Comparison of ENCODE assay signal across 17 cellular contexts in the genomic region with DNA sequence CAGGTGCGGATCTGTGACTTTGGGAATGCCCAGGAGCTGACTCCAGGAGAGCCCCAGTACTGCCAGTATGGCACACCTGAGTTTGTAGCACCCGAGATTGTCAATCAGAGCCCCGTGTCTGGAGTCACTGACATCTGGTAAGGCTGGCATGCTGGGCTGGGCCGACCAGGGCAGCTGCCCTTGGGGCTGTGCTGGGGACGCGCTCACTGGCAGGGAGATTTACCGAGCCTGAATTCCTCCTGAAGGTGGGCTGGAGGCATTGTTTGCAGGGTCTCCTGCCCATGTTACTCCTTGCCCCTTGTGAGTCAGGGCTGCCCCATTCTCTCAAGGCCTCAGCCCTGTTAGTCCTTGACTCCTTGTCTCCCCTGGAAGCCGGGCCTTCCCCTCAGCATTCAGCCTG. TPM values are rescaled to one million over a fixed set of nuclear protein-coding genes. Genes with fewer than 3 reads are reported as not detected.
DNase-seq lines count a peak whose midpoint lies in the region; ATAC-seq and TF ChIP-seq lines count a peak whose summit lies in the region.
"Had no signal": no experiment of that assay in that cellular context is flagged by ENCODE, and none has a peak within 500 bp of the region (broad histone marks: within the 10 kb centered on the region; RNA-seq: fewer than 3 reads in every experiment).

No MANE protein-coding gene starts in this region.

- H3K4me3 ChIP-seq in esophagus muscularis mucosa (no peak overlapping the region), gastroesophageal sphincter (no peak overlapping the region), sigmoid colon (no peak overlapping the region), tibial artery (no peak overlapping the region)
- H3K4me3 ChIP-seq: GM23248 had no signal

- DNase-seq in esophagus muscularis mucosa (ENCODE audit: extremely low spot score) (no peak), sigmoid colon (no peak), tibial artery (no peak), superior temporal gyrus (ENCODE audit: extremely low spot score) (no peak)
- no peak for DNase-seq in activated naive CD8-positive, alpha-beta T cell treated with anti-CD3 and anti-CD28 coated beads for 36 hours
- DNase-seq: C1 segment of cervical spinal cord, Calu3, COR-L47, DMS53, DMS79 treated with DMSO at 0.1 percent for 48 hours, GM23248, H7, HCEC 1CT had no signal

- no peaks in the 10 kb centered on the region for H3K36me3 Mint-ChIP-seq in activated naive CD8-positive, alpha-beta T cell treated with anti-CD3 and anti-CD28 coated beads for 36 hours
- H3K36me3 Mint-ChIP-seq: CD4-positive, alpha-beta memory T cell had no signal

- H3K27me3 ChIP-seq in esophagus muscularis mucosa (peaks cover 0 to 33% (median 9%) of the 10 kb centered on the region in 4 donors), gastroesophageal sphincter (peaks cover 21% of the 10 kb centered on the region), sigmoid colon (peaks cover 5 to 19% (median 6%) of the 10 kb centered on the region in 3 donors), tibial artery (peaks cover 0 to 3% of the 10 kb centered on the region in 2 donors)

- intact Hi-C loops in esophagus muscularis mucosa (cut with DNase I): no loop called here
- intact Hi-C loops in sigmoid colon (cut with DNase I): no loop called here
- intact Hi-C loops in tibial artery (cut with DNase I; ENCODE audit: low total_unique reads): no loop called here

- H3K9me3 Mint-ChIP-seq in activated naive CD8-positive, alpha-beta T cell treated with anti-CD3 and anti-CD28 coated beads for 36 hours: no peaks in the 10 kb centered on the region
- H3K9me3 Mint-ChIP-seq: CD4-positive, alpha-beta memory T cell had no signal

- WGBS in esophagus muscularis mucosa: 88% methylated on average over 7 of the region's 8 CpGs
- WGBS in gastroesophageal sphincter (ENCODE audit: low coverage in 1 of 2), 2 donors: no CpG with 5 or more reads among the region's 8 CpGs
- 83 to 92% methylated on average over 8 of the region's 8 CpGs for WGBS in sigmoid colon, 2 donors

- TF ChIP-seq CTCF in esophagus muscularis mucosa (IDR thresholded peaks at IDR 0.05) (no peak), gastroesophageal sphincter (IDR thresholded peaks at IDR 0.05) (no peak), sigmoid colon (IDR thresholded peaks at IDR 0.05) (no peak), tibial artery (IDR thresholded peaks at IDR 0.05) (no peak)

- TF ChIP-seq POLR2A in esophagus muscularis mucosa (IDR thresholded peaks at IDR 0.05; ENCODE audit: low read depth) (no peak), gastroesophageal sphincter (IDR thresholded peaks at IDR 0.05) (no peak), sigmoid colon (IDR thresholded peaks at IDR 0.05) (no peak)

- ATAC-seq in gastroesophageal sphincter: no peak

- H3K4me1 Mint-ChIP-seq in activated naive CD8-positive, alpha-beta T cell treated with anti-CD3 and anti-CD28 coated beads for 36 hours: peaks cover 6% of the 10 kb centered on the region

- H3K27ac ChIP-seq in esophagus muscularis mucosa (replicated peaks in 1 of 4): peak overlapping the region in 3 of 4 donors; percentile 22 to 38 (median 30)
- H3K27ac ChIP-seq in gastroesophageal sphincter: peak overlapping the region in 3 of 4 donors; percentile 4 to 74 (median 31)
- peak overlapping the region in 3 of 4 donors; percentile 99 for H3K27ac ChIP-seq in sigmoid colon
- H3K27ac ChIP-seq in tibial artery: peak overlapping the region; percentile 40 to 96
- H3K27ac ChIP-seq: GM23248 had no signal

- H3K9me3 ChIP-seq in esophagus muscularis mucosa (no peaks in the 10 kb centered on the region), gastroesophageal sphincter (no peaks in the 10 kb centered on the region), sigmoid colon (no peaks in the 10 kb centered on the region), tibial artery (no peaks in the 10 kb centered on the region)

- H3K36me3 ChIP-seq in esophagus muscularis mucosa: peaks cover 21 to 81% (median 59%) of the 10 kb centered on the region in 4 donors
- H3K36me3 ChIP-seq in gastroesophageal sphincter: peaks cover 0 to 84% of the 10 kb centered on the region in 2 donors
- peaks cover 30 to 70% (median 36%) of the 10 kb centered on the region in 4 donors for H3K36me3 ChIP-seq in sigmoid colon
- H3K36me3 ChIP-seq in tibial artery: peaks cover 79 to 94% (median 90%) of the 10 kb centered on the region in 3 donors

- H3K27ac Mint-ChIP-seq in activated naive CD8-positive, alpha-beta T cell treated with anti-CD3 and anti-CD28 coated beads for 36 hours: no peak overlapping the region
- H3K27ac Mint-ChIP-seq: CD4-positive, alpha-beta memory T cell had no signal

- TF ChIP-seq EP300 in esophagus muscularis mucosa (IDR thresholded peaks at IDR 0.05) (no peak), gastroesophageal sphincter (IDR thresholded peaks at IDR 0.05) (no peak), sigmoid colon (IDR thresholded peaks at IDR 0.05) (no peak)

- H3K27me3 Mint-ChIP-seq in activated naive CD8-positive, alpha-beta T cell treated with anti-CD3 and anti-CD28 coated beads for 36 hours: peaks cover 22% of the 10 kb centered on the region

- H3K4me1 ChIP-seq in esophagus muscularis mucosa: peaks cover 20 to 60% (median 57%) of the 10 kb centered on the region in 4 donors
- peaks cover 0 to 57% (median 11%) of the 10 kb centered on the region in 3 donors for H3K4me1 ChIP-seq in gastroesophageal sphincter
- H3K4me1 ChIP-seq in sigmoid colon: peaks cover 0 to 63% (median 52%) of the 10 kb centered on the region in 4 donors
- H3K4me1 ChIP-seq in tibial artery: peaks cover 0 to 23% (median 15%) of the 10 kb centered on the region in 4 donors

- H3K4me3 Mint-ChIP-seq in activated naive CD8-positive, alpha-beta T cell treated with anti-CD3 and anti-CD28 coated beads for 36 hours: no peak overlapping the region
- H3K4me3 Mint-ChIP-seq: CD4-positive, alpha-beta memory T cell had no signal

RNA-seq across cellular contexts. Expression of gene GMPPA, which starts 18.7 kb away (rescaled TPM):
- total RNA-seq in esophagus muscularis mucosa (10 to 100 TPM; 16.2 to 32.6 (median 19.9) TPM), gastroesophageal sphincter (10 to 100 TPM; 11.3 to 26.4 (median 14.2) TPM), sigmoid colon (10 to 100 TPM; 13.9 to 24.7 (median 21.3) TPM)
- 10 to 100 TPM; 42.6 to 52.8 (median 44.2) TPM for polyA plus RNA-seq in sigmoid colon
- total RNA-seq in activated naive CD8-positive, alpha-beta T cell treated with anti-CD3 and anti-CD28 coated beads for 36 hours: 10 to 100 TPM; 29.1 to 31.5 TPM

RNA-seq across cellular contexts. Expression of gene ASIC4, which starts 34.3 kb away (rescaled TPM):
- total RNA-seq in esophagus muscularis mucosa: not detected
- under 1 TPM in 1 of 4 donors, not detected in 3; 0.16 TPM for total RNA-seq in gastroesophageal sphincter
- under 1 TPM in 1 of 4 donors, not detected in 3; under 0.01 TPM for total RNA-seq in sigmoid colon
- polyA plus RNA-seq in sigmoid colon: under 1 TPM in 1 of 3 donors, not detected in 2; 0.07 TPM
- total RNA-seq in activated naive CD8-positive, alpha-beta T cell treated with anti-CD3 and anti-CD28 coated beads for 36 hours: not detected
- total RNA-seq: Daoy, G401 had no signal
- polyA plus RNA-seq: CD4-positive, alpha-beta memory T cell; GM23248 had no signal

RNA-seq across cellular contexts. Expression of gene SPEG, which starts 45.4 kb away (rescaled TPM):
- 100 to 1,000 TPM; 115 to 251 (median 180) TPM for total RNA-seq in esophagus muscularis mucosa
- total RNA-seq in gastroesophageal sphincter: 100 to 1,000 TPM in 3 of 4 donors, 10 to 100 TPM in 1; 90.2 to 307 (median 214) TPM
- 100 to 1,000 TPM; 123 to 321 (median 194) TPM for total RNA-seq in sigmoid colon
- 10 to 100 TPM in 2 of 3 donors, 1 to 10 TPM in 1; 6.0 to 25.4 (median 13.4) TPM for polyA plus RNA-seq in sigmoid colon
- 1 to 10 TPM; 1.5 to 1.6 TPM for total RNA-seq in activated naive CD8-positive, alpha-beta T cell treated with anti-CD3 and anti-CD28 coated beads for 36 hours

Comparison
In these comparisons a context has a peak if more than half of its experiments do, and no peak if none do; other contexts are left out.
1. H3K27ac ChIP-seq: peak in every context shown above with its lines; median percentile 99 in sigmoid colon; 68 in tibial artery; 31 in gastroesophageal sphincter; 30 in esophagus muscularis mucosa.
2. RNA of gene SPEG, which starts 45.4 kb away (total RNA-seq): 90.2 to 307 TPM in gastroesophageal sphincter, 115 to 251 TPM in esophagus muscularis mucosa and 123 to 321 TPM in sigmoid colon; 1.5 to 1.6 TPM in activated naive CD8-positive, alpha-beta T cell treated with anti-CD3 and anti-CD28 coated beads for 36 hours; every median in the first group is over 10 times any median in the second.